In the genomic region with DNA sequence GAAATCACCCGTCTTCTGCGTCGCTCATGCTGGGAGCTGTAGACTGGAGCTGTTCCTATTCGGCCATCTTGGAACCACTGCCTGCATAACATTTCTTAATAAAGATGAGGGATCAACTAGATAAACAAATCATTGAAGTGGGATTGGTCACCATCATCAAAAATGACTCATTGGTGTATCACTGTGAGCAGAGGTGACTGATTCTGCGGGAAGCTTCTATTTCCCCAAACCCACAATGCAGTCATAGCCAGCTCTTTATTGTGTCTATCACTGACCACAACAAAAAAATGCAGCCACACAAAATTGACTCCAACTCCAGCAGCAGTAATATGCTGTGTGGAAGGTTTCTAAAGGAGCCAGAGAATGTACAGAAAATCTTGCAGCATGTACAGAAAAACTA, we compare ENCODE assay signal across 23 cellular contexts.
"Had no signal": no experiment of that assay in that cellular context is flagged by ENCODE, and none has a peak within 500 bp of the region (broad histone marks: within the 10 kb centered on the region; RNA-seq: fewer than 3 reads in every experiment).

No MANE protein-coding gene starts in this region.

- ATAC-seq: activated CD4-positive, alpha-beta T cell treated with anti-CD3 and anti-CD28 coated beads for 36 hours; activated T-cell treated with anti-CD3 and anti-CD28 coated beads, Interleukin-2, amount 50 U/mL, for 4 hours; body of pancreas; gastroesophageal sphincter; natural killer cell treated with Interleukin-12 subunit alpha and Interleukin-12 subunit beta and Interleukin-15 and Interleukin-18, amount 100 ng/mL, for 72 hours had no signal

- H3K27ac ChIP-seq: body of pancreas, esophagus muscularis mucosa, gastroesophageal sphincter, sigmoid colon, testis, vagina had no signal

- H3K4me1 ChIP-seq: body of pancreas, testis, vagina had no signal

- H3K27me3 ChIP-seq: body of pancreas, esophagus muscularis mucosa, gastroesophageal sphincter, sigmoid colon, testis, vagina had no signal

- H3K36me3 ChIP-seq: esophagus muscularis mucosa, gastroesophageal sphincter, sigmoid colon, vagina had no signal

- DNase-seq: activated B cell treated with CpG ODN at 0.5 μM for 24 hours; activated CD4-positive, alpha-beta T cell treated with anti-CD3 and anti-CD28 coated beads for 36 hours; activated CD4-positive, alpha-beta T cell treated with anti-CD3 and anti-CD28 coated beads, Interleukin-2, amount 50 U/mL, for 48 hours; activated CD8-positive, alpha-beta memory T cell treated with anti-CD3 and anti-CD28 coated beads, Interleukin-2, amount 50 U/mL, for 48 hours; activated naive CD4-positive, alpha-beta T cell treated with Interleukin-2 at 50 U/mL for 16 hours; activated naive CD8-positive, alpha-beta T cell treated with anti-CD3 and anti-CD28 coated beads for 36 hours; activated T-cell treated with anti-CD3 and anti-CD28 coated beads, Interleukin-2, amount 50 U/mL, for 4 hours; body of pancreas; caudate nucleus; effector CD8-positive, alpha-beta T cell; head of caudate nucleus; hypothalamus; retina; sigmoid colon; stimulated activated CD4-positive, alpha-beta T cell treated with anti-CD3 and anti-CD28 coated beads, Interleukin-2, amount 100 ng/mL, for 48 hours; stimulated activated CD8-positive, alpha-beta memory T cell treated with anti-CD3 and anti-CD28 coated beads, Interleukin-4, amount 100 ng/mL, for 48 hours; stimulated activated naive CD4-positive, alpha-beta T cell; testis; trophoblast cell had no signal

- H3K9me3 ChIP-seq: body of pancreas, testis, vagina had no signal

- H3K4me3 ChIP-seq: body of pancreas, esophagus muscularis mucosa, gastroesophageal sphincter, sigmoid colon, testis, vagina had no signal
